In genomic region chr9:135225619-135226228, GRCh38 we compare ENCODE assay signal across 15 cellular contexts.
DNase-seq lines count a peak whose midpoint lies in the region; ATAC-seq, FAIRE-seq and TF ChIP-seq lines count a peak whose summit lies in the region.
"Had no signal": no experiment of that assay in that cellular context is flagged by ENCODE, and none has a peak within 500 bp of the region (broad histone marks: within the 10 kb centered on the region; RNA-seq: fewer than 3 reads in every experiment).

No MANE protein-coding gene starts in this region.

- no peak overlapping the region for H3K4me3 ChIP-seq in HEK293 (ENCODE audit: low read depth, low read length)
- H3K4me3 ChIP-seq in GM12878, result no peak overlapping the region
- no peak overlapping the region for H3K4me3 ChIP-seq in right lobe of liver
- no peak overlapping the region for H3K4me3 ChIP-seq in spleen
- H3K4me3 ChIP-seq: Peyer's patch had no signal

- H3K27me3 ChIP-seq in GM12878 (replicated peaks in 1 of 2; ENCODE audit: control insufficient read depth in 2 of 2, insufficient read depth in 2 of 2, low read length in 1 of 2), result no peaks in the 10 kb centered on the region
- H3K27me3 ChIP-seq in right lobe of liver, result no peaks in the 10 kb centered on the region
- peaks cover 0 to 72% (median 0%) of the 10 kb centered on the region in 7 donors for H3K27me3 ChIP-seq in spleen (replicated peaks in 1 of 7)
- H3K27me3 ChIP-seq: Peyer's patch had no signal

- no peak for TF ChIP-seq EP300 in GM12878 (IDR thresholded peaks at IDR 0.05; ENCODE audit: borderline replicate concordance in 1 of 2, control insufficient read depth in 1 of 2, low read depth in 2 of 2, low read length in 2 of 2)

- no peaks in the 10 kb centered on the region for H4K20me1 ChIP-seq in GM12878 (ENCODE audit: control insufficient read depth, insufficient read depth)

- H3K36me3 ChIP-seq in HEK293 (ENCODE audit: control insufficient read depth in 2 of 2, insufficient read depth in 1 of 2, low read length in 2 of 2) (no peaks in the 10 kb centered on the region), GM12878 (ENCODE audit: control insufficient read depth in 2 of 2, insufficient read depth in 2 of 2, low read length in 1 of 2) (no peaks in the 10 kb centered on the region), right lobe of liver (no peaks in the 10 kb centered on the region), spleen (no peaks in the 10 kb centered on the region)
- H3K36me3 ChIP-seq: Peyer's patch had no signal

- no peak for DNase-seq in GM12878 (ENCODE audit: low read depth, low spot score)
- peak in 2 of 3 donors; percentile 14 to 22 for DNase-seq in right lobe of liver
- peak; percentile 22 for DNase-seq in spleen
- DNase-seq in hepatic stellate cell (ENCODE audit: low spot score), result no peak
- no peak for DNase-seq in left colon
- no peak for DNase-seq in NCI-H1092 (lab: John Stamatoyannopoulos, UW)
- DNase-seq: ACHN; NCI-H1105; NCI-H2081; NCI-H446 treated with DMSO at 0.1 percent for 48 hours; NK-92 treated with Interleukin-12 subunit alpha and Interleukin-12 subunit beta, amount 100 ng/mL, for 24 hours; SHP77 had no signal

- FAIRE-seq in GM12878 (lab: Jason Lieb, UNC), result no peak
- FAIRE-seq: H54 had no signal

- WGBS in GM12878 (ENCODE audit: insufficient coverage, insufficient replicate concordance, low lambda C conversion rate, missing lambda C conversion rate), result 56% methylated on average over 9 of the region's 11 CpGs
- WGBS in right lobe of liver (ENCODE audit: insufficient coverage, low coverage, low lambda C conversion rate, missing lambda C conversion rate), result 95% methylated on average over 8 of the region's 11 CpGs
- 86 to 96% (median 92%) methylated on average over 11 of the region's 11 CpGs for WGBS in spleen, 5 donors

- TF ChIP-seq CTCF in HEK293 (tag by site-specific recombination; IDR thresholded peaks at IDR 0.05), result no peak
- TF ChIP-seq CTCF in GM12878 (IDR thresholded peaks at IDR 0.05 in 2 of 3, conservative IDR thresholded peaks at IDR 0.05 in 1 of 3; ENCODE audit: control insufficient read depth in 2 of 3, extremely low read depth in 1 of 3, insufficient read depth in 1 of 3, low read depth in 3 of 3, low read length in 3 of 3), result no peak
- TF ChIP-seq CTCF in right lobe of liver (IDR thresholded peaks at IDR 0.05), result no peak
- no peak for TF ChIP-seq CTCF in spleen (IDR thresholded peaks at IDR 0.05 in 8 of 11, conservative IDR thresholded peaks at IDR 0.05 in 3 of 11)

- TF ChIP-seq RAD21 in GM12878 (IDR thresholded peaks at IDR 0.05; ENCODE audit: insufficient read depth, low read depth, low read length), result no peak

- CTCF ChIA-PET in HEK293 (lab: Yijun Ruan, JAX) (no interaction called here), GM12878 (lab: Yijun Ruan, JAX) (no interaction called here)

- in situ Hi-C loops in GM12878 (cut with MboI), result no loop called here

- H3K79me2 ChIP-seq in GM12878 (ENCODE audit: control insufficient read depth, insufficient read depth, low read length), result no peaks in the 10 kb centered on the region

- H3K9ac ChIP-seq in GM12878 (ENCODE audit: control insufficient read depth, insufficient read depth, low read length), result no peak overlapping the region

- ATAC-seq in GM12878 (no peak), right lobe of liver (no peak), left colon (no peak)

- H3K27ac ChIP-seq in HEK293 (ENCODE audit: extremely low read depth, low read depth, low read length) (no peak overlapping the region), GM12878 (ENCODE audit: control insufficient read depth, insufficient read depth) (no peak overlapping the region), right lobe of liver (no peak overlapping the region), spleen (no peak overlapping the region)
- H3K27ac ChIP-seq: Peyer's patch had no signal

- POLR2A ChIA-PET in HEK293 (lab: Yijun Ruan, JAX), result no interaction called here
- POLR2A ChIA-PET in GM12878 (lab: Charles Lee), result no interaction called here

- BruUV-seq in GM12878 (replicated peaks; lab: Mats Ljungman, UMichigan), result no TSS peak

- no peak overlapping the region for H2AFZ ChIP-seq in GM12878 (ENCODE audit: control insufficient read depth, low read depth, low read length)

- TF ChIP-seq POLR2A in GM12878 (IDR thresholded peaks at IDR 0.05; ENCODE audit: low read depth, low read length), result no peak
- no peak for TF ChIP-seq POLR2A in right lobe of liver (IDR thresholded peaks at IDR 0.05)
- TF ChIP-seq POLR2A in spleen (IDR thresholded peaks at IDR 0.05), result no peak

- RAD21 ChIA-PET in GM12878 (lab: Charles Lee; ENCODE audit: unreplicated experiment), result no interaction called here

- SMC1A ChIA-PET in GM12878 (lab: Charles Lee; ENCODE audit: uncharacterized antibody, unreplicated experiment), result no interaction called here

- H3K4me1 ChIP-seq in HEK293 (ENCODE audit: control insufficient read depth, insufficient read depth, low read length) (no peaks in the 10 kb centered on the region), GM12878 (ENCODE audit: control insufficient read depth, insufficient read depth, low read length) (no peaks in the 10 kb centered on the region; the same call in 1 of the 2 replicates), right lobe of liver (no peaks in the 10 kb centered on the region), spleen (no peaks in the 10 kb centered on the region)
- H3K4me1 ChIP-seq: Peyer's patch had no signal

- H3K4me2 ChIP-seq in GM12878 (ENCODE audit: control insufficient read depth, insufficient read depth), result no peak overlapping the region

- intact Hi-C loops in GM12878 (cut with micrococcal nuclease; ENCODE audit: unreplicated experiment) (no loop called here), right lobe of liver (cut with DNase I) (no loop called here), spleen (cut with DNase I; ENCODE audit: low total_unique reads) (no loop called here), left colon (cut with DNase I, micrococcal nuclease) (no loop called here)

- no peaks in the 10 kb centered on the region for H3K9me3 ChIP-seq in HEK293 (ENCODE audit: control insufficient read depth, insufficient read depth, low read depth, low read length)
- H3K9me3 ChIP-seq in GM12878 (replicated peaks; ENCODE audit: control insufficient read depth, insufficient read depth, low read length), result peaks cover 1% of the 10 kb centered on the region; the same call in 1 of the 3 replicates
- H3K9me3 ChIP-seq in right lobe of liver, result no peaks in the 10 kb centered on the region
- H3K9me3 ChIP-seq in spleen, result no peaks in the 10 kb centered on the region
- H3K9me3 ChIP-seq: Peyer's patch had no signal

TF ChIP-seq in HEK293, 187 proteins besides CTCF, POLR2A, EP300 and RAD21 (continues in another document):
- no peak for TF ChIP-seq ZNF843 (tag by site-specific recombination; IDR thresholded peaks at IDR 0.05)
- TF ChIP-seq ZBTB26 (tag by site-specific recombination; optimal IDR thresholded peaks at IDR 0.05), result peak; percentile 13
- no peak for TF ChIP-seq ZNF416 (tag by site-specific recombination; IDR thresholded peaks at IDR 0.05)
- no peak for TF ChIP-seq ZBTB20 (tag by site-specific recombination; IDR thresholded peaks at IDR 0.05)
- no peak for TF ChIP-seq ZNF423 (tag by site-specific recombination; IDR thresholded peaks at IDR 0.05)
- 0 out of 2 replicates have a peak, but pooled peaks have one; percentile 38 for TF ChIP-seq HOXD13 (CRISPR knock-in tag; IDR thresholded peaks at IDR 0.05; ENCODE audit: borderline replicate concordance)

TF ChIP-seq in GM12878, 131 proteins besides CTCF, POLR2A, EP300 and RAD21 (continues in another document):
- TF ChIP-seq ZBTB4 (CRISPR knock-in tag; IDR thresholded peaks at IDR 0.05), result no peak
- no peak for TF ChIP-seq ATF7 (IDR thresholded peaks at IDR 0.05; ENCODE audit: low read depth)
- no peak for TF ChIP-seq FOXK2 (IDR thresholded peaks at IDR 0.05)
- no peak for TF ChIP-seq NFYA (IDR thresholded peaks at IDR 0.05; ENCODE audit: borderline replicate concordance, low read depth, low read length)
- TF ChIP-seq FOXM1 (IDR thresholded peaks at IDR 0.05; ENCODE audit: low read depth, low read length), result no peak
- TF ChIP-seq BCL3 (IDR thresholded peaks at IDR 0.05; ENCODE audit: borderline replicate concordance, insufficient read depth, low read depth, low read length, poor library complexity, severe bottlenecking), result peak; percentile 32
- TF ChIP-seq MYC (IDR thresholded peaks at IDR 0.05; ENCODE audit: insufficient read depth, insufficient read length, insufficient replicate concordance, low read length, severe bottlenecking), result no peak

Comparison
In these comparisons a context has a peak if more than half of its experiments do, and no peak if none do; other contexts are left out.
1. DNase-seq: peak in right lobe of liver (2 of 3) and spleen (single experiment); none in GM12878 (single experiment), hepatic stellate cell (single experiment), left colon (0 of 2) and NCI-H1092 (single experiment).